In genomic region chr2:100381240-100381639, GRCh38 we compare ENCODE assay signal across 1 cellular context.
TF ChIP-seq lines count a peak whose summit lies in the region.

No MANE protein-coding gene starts in this region.

TF ChIP-seq in HepG2, 621 proteins besides CTCF, POLR2A, EP300 and RAD21 (continued from another document):
- TF ChIP-seq RERE (CRISPR knock-in tag; IDR thresholded peaks at IDR 0.05; ENCODE audit: low read depth), result no peak
- TF ChIP-seq HMGA1 (CRISPR knock-in tag; conservative IDR thresholded peaks at IDR 0.05), result no peak
- 0 out of 2 replicates have a peak, but pooled peaks have one; percentile 14 for TF ChIP-seq MED1 (CRISPR knock-in tag; IDR thresholded peaks at IDR 0.05)
- TF ChIP-seq HHEX (CRISPR knock-in tag; IDR thresholded peaks at IDR 0.05), result no peak
- no peak for TF ChIP-seq ZNF121 (CRISPR knock-in tag; IDR thresholded peaks at IDR 0.05)
- TF ChIP-seq ARID3A (IDR thresholded peaks at IDR 0.05; ENCODE audit: low read depth, low read length), result no peak
- no peak for TF ChIP-seq ZIK1 (CRISPR knock-in tag; IDR thresholded peaks at IDR 0.05; ENCODE audit: borderline replicate concordance, low read depth)
- no peak for TF ChIP-seq ZNF446 (CRISPR knock-in tag; IDR thresholded peaks at IDR 0.05)
- peak; percentile 48; the same call in 1 of the 2 replicates for TF ChIP-seq ERF (CRISPR knock-in tag; IDR thresholded peaks at IDR 0.05)
- no peak for TF ChIP-seq ZNF232 (CRISPR knock-in tag; IDR thresholded peaks at IDR 0.05; ENCODE audit: borderline replicate concordance)
- TF ChIP-seq ZNF124 (CRISPR knock-in tag; IDR thresholded peaks at IDR 0.05), result peak; percentile 21; the same call in 1 of the 2 replicates
- TF ChIP-seq CENPT (CRISPR knock-in tag; IDR thresholded peaks at IDR 0.05; ENCODE audit: low read depth), result no peak
- TF ChIP-seq FOXO4 (CRISPR knock-in tag; conservative IDR thresholded peaks at IDR 0.05), result no peak
- TF ChIP-seq MXD4 (CRISPR knock-in tag; IDR thresholded peaks at IDR 0.05), result 0 out of 2 replicates have a peak, but pooled peaks have one; percentile 17
- peak; percentile 89 for TF ChIP-seq SMC3 (IDR thresholded peaks at IDR 0.05; ENCODE audit: low read length)
- no peak for TF ChIP-seq ZNF24 (IDR thresholded peaks at IDR 0.05)
- no peak for TF ChIP-seq ZNF251 (CRISPR knock-in tag; IDR thresholded peaks at IDR 0.05)
- TF ChIP-seq SP1 (IDR thresholded peaks at IDR 0.05), result no peak
- TF ChIP-seq SP1 (CRISPR knock-in tag; IDR thresholded peaks at IDR 0.05), result no peak
- no peak for TF ChIP-seq SYNCRIP (IDR thresholded peaks at IDR 0.05; ENCODE audit: insufficient read depth, low read depth, low read length)
- no peak for TF ChIP-seq NFKBIZ (CRISPR knock-in tag; IDR thresholded peaks at IDR 0.05)
- TF ChIP-seq MEF2D (CRISPR knock-in tag; IDR thresholded peaks at IDR 0.05), result 0 out of 2 replicates have a peak, but pooled peaks have one; percentile 23
- peak; percentile 72 for TF ChIP-seq STAG1 (CRISPR knock-in tag; IDR thresholded peaks at IDR 0.05)
- TF ChIP-seq ATF2 (CRISPR knock-in tag; IDR thresholded peaks at IDR 0.05), result no peak
- TF ChIP-seq ZNF317 (CRISPR knock-in tag; IDR thresholded peaks at IDR 0.05), result no peak
- no peak for TF ChIP-seq ZNF136 (CRISPR knock-in tag; IDR thresholded peaks at IDR 0.05; ENCODE audit: low read depth)
- TF ChIP-seq KMT2B (CRISPR knock-in tag; IDR thresholded peaks at IDR 0.05), result no peak
TF ChIP-seq in HepG2: peak in this region for 15.
